Comparison of ENCODE assay signal across 8 cellular contexts in the genomic region with DNA sequence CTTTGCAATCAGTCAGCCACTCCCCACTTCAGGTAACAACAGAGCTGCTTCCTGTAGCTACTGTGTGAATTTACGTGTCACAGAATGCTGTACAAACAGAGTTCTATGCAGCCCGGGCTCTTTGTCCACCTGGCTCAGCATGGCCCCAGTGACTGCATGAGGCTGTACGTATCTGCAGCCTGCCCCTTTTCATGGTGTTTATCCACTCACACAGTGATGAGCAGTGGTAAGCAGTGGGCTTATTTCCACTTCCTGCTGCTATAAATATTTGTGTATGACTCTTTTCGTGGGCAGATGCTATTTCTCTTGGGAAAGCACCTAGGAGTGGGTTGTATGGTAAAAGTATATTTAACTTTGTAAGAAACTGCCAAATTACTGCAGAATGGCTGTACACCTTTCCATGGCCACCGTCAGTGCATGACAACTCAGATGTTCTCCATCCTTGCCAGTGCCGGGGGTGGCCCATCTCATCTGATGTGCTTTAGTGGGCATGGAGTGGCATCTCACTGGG. TPM values are rescaled to one million over a fixed set of nuclear protein-coding genes. Genes with fewer than 3 reads are reported as not detected.
DNase-seq lines count a peak whose midpoint lies in the region; ATAC-seq, FAIRE-seq and TF ChIP-seq lines count a peak whose summit lies in the region.

No MANE protein-coding gene starts in this region.

- no peak overlapping the region for H3K4me3 Mint-ChIP-seq in activated naive CD4-positive, alpha-beta T cell treated with anti-CD3 and anti-CD28 coated beads, Interleukin-2, amount 10 ng/mL, durations not matched to agents 7 days and 5 days
- no peak overlapping the region for H3K4me3 Mint-ChIP-seq in progenitor cell of endocrine pancreas (ENCODE audit: low read depth)

- TF ChIP-seq CTCF in progenitor cell of endocrine pancreas (IDR thresholded peaks at IDR 0.05; ENCODE audit: unreplicated experiment) (no peak), osteoblast (IDR thresholded peaks at IDR 0.05; ENCODE audit: extremely low read depth, low read depth, low read length) (no peak)

- no peaks in the 10 kb centered on the region for H3K36me3 Mint-ChIP-seq in activated naive CD4-positive, alpha-beta T cell treated with anti-CD3 and anti-CD28 coated beads, Interleukin-2, amount 10 ng/mL, durations not matched to agents 7 days and 5 days
- peaks cover 2% of the 10 kb centered on the region for H3K36me3 Mint-ChIP-seq in progenitor cell of endocrine pancreas (ENCODE audit: insufficient read depth)

- no peak overlapping the region for H3K27ac ChIP-seq in osteoblast (ENCODE audit: low read depth, low read length)
- H3K27ac ChIP-seq in caudate nucleus (ENCODE audit: low read depth, low read length), result no peak overlapping the region

- H3K27ac Mint-ChIP-seq in activated naive CD4-positive, alpha-beta T cell treated with anti-CD3 and anti-CD28 coated beads, Interleukin-2, amount 10 ng/mL, durations not matched to agents 7 days and 5 days, result peak overlapping the region; percentile 74
- peak overlapping the region; percentile 84 for H3K27ac Mint-ChIP-seq in progenitor cell of endocrine pancreas

- no peak overlapping the region for H3K4me2 ChIP-seq in osteoblast (ENCODE audit: insufficient read depth, low read length)

- no peaks in the 10 kb centered on the region for H3K36me3 ChIP-seq in osteoblast (ENCODE audit: insufficient read depth, low read length)

- CTCF ChIA-PET in activated naive CD4-positive, alpha-beta T cell treated with anti-CD3 and anti-CD28 coated beads, Interleukin-2, amount 10 ng/mL, durations not matched to agents 7 days and 5 days (lab: Charles Lee), result interaction anchor here (1.6 kb wide), 1 partner anchor 45 kb away, joined by 4 read pairs; no protein-coding TSS in a partner anchor

- H3K27me3 ChIP-seq in osteoblast (ENCODE audit: insufficient read depth, low read length), result no peaks in the 10 kb centered on the region

- H3K9me3 ChIP-seq in osteoblast (ENCODE audit: low read depth, low read length), result no peaks in the 10 kb centered on the region

- peaks cover 24% of the 10 kb centered on the region for H3K4me1 Mint-ChIP-seq in activated naive CD4-positive, alpha-beta T cell treated with anti-CD3 and anti-CD28 coated beads, Interleukin-2, amount 10 ng/mL, durations not matched to agents 7 days and 5 days
- peaks cover 12% of the 10 kb centered on the region for H3K4me1 Mint-ChIP-seq in progenitor cell of endocrine pancreas (ENCODE audit: low read depth)

- no peak overlapping the region for H2AFZ ChIP-seq in osteoblast (ENCODE audit: low read length)

- FAIRE-seq in GM18507 (lab: Jason Lieb, UNC), result no peak

- H3K27me3 Mint-ChIP-seq in activated naive CD4-positive, alpha-beta T cell treated with anti-CD3 and anti-CD28 coated beads, Interleukin-2, amount 10 ng/mL, durations not matched to agents 7 days and 5 days, result peaks cover 24% of the 10 kb centered on the region
- peaks cover 3% of the 10 kb centered on the region for H3K27me3 Mint-ChIP-seq in progenitor cell of endocrine pancreas

- H4K20me1 ChIP-seq in osteoblast (ENCODE audit: insufficient read depth, low read length), result no peaks in the 10 kb centered on the region

- H3K4me1 ChIP-seq in osteoblast (ENCODE audit: insufficient read depth, low read length), result peaks cover 8% of the 10 kb centered on the region

- ATAC-seq in HG02852 (IDR thresholded peaks at IDR 0.05; ENCODE audit: unreplicated experiment) (no peak), GM18519 (IDR thresholded peaks at IDR 0.05; ENCODE audit: low FRiP score, unreplicated experiment) (no peak)

- no peak overlapping the region for H3K4me3 ChIP-seq in Jurkat, Clone E6-1 (ENCODE audit: low read length)
- no peak overlapping the region for H3K4me3 ChIP-seq in osteoblast (ENCODE audit: insufficient read depth, low read length)

- H3K9me3 Mint-ChIP-seq in activated naive CD4-positive, alpha-beta T cell treated with anti-CD3 and anti-CD28 coated beads, Interleukin-2, amount 10 ng/mL, durations not matched to agents 7 days and 5 days, result peaks cover 3% of the 10 kb centered on the region
- peaks cover 7% of the 10 kb centered on the region for H3K9me3 Mint-ChIP-seq in progenitor cell of endocrine pancreas (ENCODE audit: low read depth)

- H3K79me2 ChIP-seq in osteoblast (ENCODE audit: insufficient read depth, low read length), result peaks cover 12% of the 10 kb centered on the region

- DNase-seq in GM18507 (ENCODE audit: extremely low spot score, insufficient read length, low read depth) (peak; percentile 23), progenitor cell of endocrine pancreas (ENCODE audit: low spot score, unreplicated experiment) (no peak), osteoblast (ENCODE audit: insufficient read length, low spot score, missing footprints) (no peak), caudate nucleus (lab: John Stamatoyannopoulos, UW) (no peak)
- peak; percentile 10 for DNase-seq in Jurkat, Clone E6-1 (ENCODE audit: low read depth, low spot score)
- DNase-seq in activated naive CD4-positive, alpha-beta T cell treated with anti-CD3 and anti-CD28 coated beads, Interleukin-2, amount 10 ng/mL, durations not matched to agents 7 days and 5 days, result peak; percentile 55

RNA-seq across cellular contexts. Expression of a gene that starts 43.3 kb away (rescaled TPM):
- polyA plus RNA-seq in Jurkat, Clone E6-1 (2012; ENCODE audit: insufficient read depth, insufficient read length), result not detected
- total RNA-seq in progenitor cell of endocrine pancreas (0.14 TPM in 1 of 2 replicates, not detected in the other), osteoblast (0.88 and 1.4 TPM in 2 replicates)

Comparison
In these comparisons a context has a peak if more than half of its experiments do, and no peak if none do; other contexts are left out.
1. DNase-seq: peak in GM18507 (single experiment), Jurkat, Clone E6-1 (single experiment) and activated naive CD4-positive, alpha-beta T cell treated with anti-CD3 and anti-CD28 coated beads, Interleukin-2, amount 10 ng/mL, durations not matched to agents 7 days and 5 days (single experiment); none in progenitor cell of endocrine pancreas (single experiment), osteoblast (single experiment) and caudate nucleus (0 of 61).